In the genomic region with DNA sequence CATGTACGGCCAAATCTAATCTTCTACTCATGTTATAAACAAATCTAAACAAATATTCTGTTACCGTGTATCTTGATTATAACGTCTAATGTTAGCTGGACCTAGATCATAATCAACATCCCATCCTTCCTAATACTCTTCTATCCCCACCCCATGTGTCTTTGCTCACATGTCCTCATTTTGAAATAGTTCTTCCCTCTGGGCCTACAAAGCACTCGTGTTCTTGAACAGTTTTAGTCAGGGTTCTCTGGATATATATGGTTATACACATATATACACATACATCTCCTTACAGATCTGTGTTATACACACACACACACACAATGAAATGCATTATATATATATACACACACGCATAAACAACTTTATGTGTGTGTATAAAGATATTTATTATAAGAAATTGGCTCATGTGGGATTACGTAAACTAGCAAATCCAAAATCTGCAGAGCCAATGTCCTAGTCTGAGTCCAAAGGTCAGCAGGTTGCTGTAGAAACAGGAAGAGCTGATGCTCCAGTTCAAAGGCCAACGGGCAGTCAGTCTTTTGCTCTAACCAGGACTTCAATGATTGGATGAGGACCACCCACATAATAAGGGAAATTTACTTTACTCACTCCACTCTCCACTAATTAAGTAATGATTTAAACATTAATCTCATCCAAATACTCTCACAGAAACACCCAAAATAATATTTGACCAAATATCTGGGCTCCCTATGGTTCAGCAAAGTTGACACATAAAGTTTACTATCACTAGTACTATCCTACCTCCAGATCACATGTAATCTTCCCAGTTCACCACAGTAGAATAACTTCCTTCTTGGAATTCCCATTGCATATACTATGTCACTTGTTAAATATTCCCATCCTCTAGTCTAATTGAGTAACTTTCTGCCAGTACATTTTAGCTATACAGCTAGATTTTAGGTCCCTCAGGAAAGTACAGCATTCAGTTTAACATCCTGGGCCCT, we compare ENCODE assay signal across 29 cellular contexts.
"Had no signal": no experiment of that assay in that cellular context is flagged by ENCODE, and none has a peak within 500 bp of the region (broad histone marks: within the 10 kb centered on the region; RNA-seq: fewer than 3 reads in every experiment).

No MANE protein-coding gene starts in this region.

- H3K79me2 ChIP-seq: parathyroid adenoma had no signal

- H2AFZ ChIP-seq: neural progenitor cell, parathyroid adenoma had no signal

- H3K36me3 ChIP-seq: neural progenitor cell, ovary, spleen, suprapubic skin, tibial artery, upper lobe of left lung, vagina had no signal

- H3K4me1 ChIP-seq: neural progenitor cell, parathyroid adenoma, psoas muscle, spleen, suprapubic skin, testis, tibial artery, upper lobe of left lung, vagina had no signal

- H3K9me3 ChIP-seq: ovary, psoas muscle, spleen, suprapubic skin, testis, tibial artery, upper lobe of left lung, vagina had no signal

- H3K4me2 ChIP-seq: neural progenitor cell, smooth muscle cell had no signal

- H3K9ac ChIP-seq: neural progenitor cell, parathyroid adenoma had no signal

- DNase-seq: natural killer cell; occipital lobe; ovary; posterior cingulate gyrus; psoas muscle; right cardiac atrium; spleen; stimulated activated CD4-positive, alpha-beta T cell treated with anti-CD3 and anti-CD28 coated beads, Interleukin-12 subunit alpha, Interleukin-12 subunit beta, amount 100 ng/mL, for 4 hours; stimulated activated CD4-positive, alpha-beta T cell treated with anti-CD3 and anti-CD28 coated beads, Interleukin-1b, Interleukin-23, amount 100 ng/mL, for 48 hours; stimulated activated CD4-positive, alpha-beta T cell treated with anti-CD3 and anti-CD28 coated beads, Interleukin-4, amount 100 ng/mL, for 1 hour; stimulated activated CD4-positive, alpha-beta T cell treated with anti-CD3 and anti-CD28 coated beads, Interleukin-4, amount 100 ng/mL, for 4 hours; stimulated activated CD8-positive, alpha-beta memory T cell treated with anti-CD3 and anti-CD28 coated beads, Interleukin-4, amount 100 ng/mL, for 48 hours; stimulated activated naive CD4-positive, alpha-beta T cell; stimulated activated naive CD8-positive, alpha-beta T cell treated with anti-CD3 and anti-CD28 coated beads, Interleukin-15, amount 100 ng/mL, for 72 hours; stimulated activated naive CD8-positive, alpha-beta T cell treated with anti-CD3 and anti-CD28 coated beads, Interleukin-15, Interleukin-2, amounts not matched to agents 100 U/mL and 50 U/mL, for 24 hours; substantia nigra; testis; tibial artery; trophoblast cell; upper lobe of left lung had no signal

- H3K4me3 ChIP-seq: neural progenitor cell, ovary, psoas muscle, skin epidermis, smooth muscle cell, spleen, suprapubic skin, testis, tibial artery, upper lobe of left lung, vagina had no signal

- FAIRE-seq: urothelium cell line had no signal

- H3K27me3 ChIP-seq: neural progenitor cell, ovary, spleen, suprapubic skin, testis, tibial artery, upper lobe of left lung, vagina had no signal

- ATAC-seq: natural killer cell; psoas muscle; right cardiac atrium; sciatic nerve; stimulated activated memory B cell treated with anti-CD40 and anti-IgM and Interleukin-4, amounts not matched to agents 10 μg/mL and 1 μg/mL and 100 μg/mL, for 72 hours; stimulated activated naive CD8-positive, alpha-beta T cell treated with anti-CD3 and anti-CD28 coated beads, Interleukin-15, amount 100 ng/mL, for 72 hours; stimulated activated naive CD8-positive, alpha-beta T cell treated with anti-CD3 and anti-CD28 coated beads, Interleukin-15, Interleukin-2, amounts not matched to agents 100 U/mL and 50 U/mL, for 24 hours had no signal

- H3K27ac ChIP-seq: neural progenitor cell, ovary, parathyroid adenoma, psoas muscle, skin epidermis, spleen, suprapubic skin, testis, tibial artery, upper lobe of left lung, vagina had no signal
